In genomic region chr14:77498984-77499527, GRCh38 we compare ENCODE assay signal across 8 cellular contexts. TPM values are rescaled to one million over a fixed set of nuclear protein-coding genes. Genes with fewer than 3 reads are reported as not detected.
DNase-seq lines count a peak whose midpoint lies in the region; ATAC-seq and TF ChIP-seq lines count a peak whose summit lies in the region.

No MANE protein-coding gene starts in this region.

- H3K27me3 ChIP-seq in iPS DF 6.9 (ENCODE audit: control insufficient read depth, insufficient read depth, low read length): peaks cover 32% of the 10 kb centered on the region

- WGBS in iPS DF 6.9 (ENCODE audit: insufficient coverage, insufficient read length): no CpG with 5 or more reads among the region's 53 CpGs

- H3K27ac ChIP-seq in iPS DF 6.9 (ENCODE audit: low read length): no peak overlapping the region

- no peak overlapping the region for H3K27ac Mint-ChIP-seq in activated CD4-positive, alpha-beta memory T cell treated with anti-CD3 and anti-CD28 coated beads, Interleukin-2, amount 10 ng/mL, durations not matched to agents 7 days and 5 days
- H3K27ac Mint-ChIP-seq in stimulated activated naive B cell treated with anti-CD40 and anti-IgM and Interleukin-4, amounts not matched to agents 10 μg/mL and 1 μg/mL and 100 μg/mL, for 72 hours: no peak overlapping the region

- CTCF ChIA-PET in activated CD4-positive, alpha-beta memory T cell treated with anti-CD3 and anti-CD28 coated beads, Interleukin-2, amount 10 ng/mL, durations not matched to agents 7 days and 5 days (lab: Charles Lee): no interaction called here

- H3K9me3 ChIP-seq in iPS DF 6.9 (ENCODE audit: control insufficient read depth, insufficient read depth, low read length): no peaks in the 10 kb centered on the region

- peak overlapping the region; percentile 34 for H3K4me3 Mint-ChIP-seq in activated CD4-positive, alpha-beta memory T cell treated with anti-CD3 and anti-CD28 coated beads, Interleukin-2, amount 10 ng/mL, durations not matched to agents 7 days and 5 days
- H3K4me3 Mint-ChIP-seq in stimulated activated naive B cell treated with anti-CD40 and anti-IgM and Interleukin-4, amounts not matched to agents 10 μg/mL and 1 μg/mL and 100 μg/mL, for 72 hours: peak overlapping the region; percentile 72 to 73

- TF ChIP-seq CTCF in GM12875 (IDR thresholded peaks at IDR 0.05; ENCODE audit: borderline replicate concordance, insufficient read depth, low read depth, low read length): no peak

- H3K4me3 ChIP-seq in GM12875 (ENCODE audit: low read depth, low read length): peak overlapping the region; percentile 54
- H3K4me3 ChIP-seq in iPS DF 6.9 (ENCODE audit: low read length): peak overlapping the region; percentile 62

- no peaks in the 10 kb centered on the region; the same call in 1 of the 2 replicates for H3K36me3 ChIP-seq in iPS DF 6.9 (ENCODE audit: control insufficient read depth, insufficient read depth, low read length)

- peak; percentile 58 for DNase-seq in 8988T
- no peak for DNase-seq in activated CD4-positive, alpha-beta memory T cell treated with anti-CD3 and anti-CD28 coated beads, Interleukin-2, amount 10 ng/mL, durations not matched to agents 7 days and 5 days
- DNase-seq in iPS DF 6.9 (ENCODE audit: low read depth, low spot score): no peak
- no peak for DNase-seq in stimulated activated naive B cell treated with anti-CD40 and anti-IgM and Interleukin-4, amounts not matched to agents 10 μg/mL and 1 μg/mL and 100 μg/mL, for 72 hours
- DNase-seq in GDM1 (lab: John Stamatoyannopoulos, UW): no peak
- no peak for DNase-seq in posterior vena cava (ENCODE audit: low spot score)

- H3K9me3 Mint-ChIP-seq in activated CD4-positive, alpha-beta memory T cell treated with anti-CD3 and anti-CD28 coated beads, Interleukin-2, amount 10 ng/mL, durations not matched to agents 7 days and 5 days: peaks cover 5% of the 10 kb centered on the region
- peaks cover 4 to 6% of the 10 kb centered on the region in 2 donors for H3K9me3 Mint-ChIP-seq in stimulated activated naive B cell treated with anti-CD40 and anti-IgM and Interleukin-4, amounts not matched to agents 10 μg/mL and 1 μg/mL and 100 μg/mL, for 72 hours

- ATAC-seq in HG03025 (IDR thresholded peaks at IDR 0.05; ENCODE audit: low FRiP score, unreplicated experiment): peak; percentile 20
- ATAC-seq in stimulated activated naive B cell treated with anti-CD40 and anti-IgM and Interleukin-4, amounts not matched to agents 10 μg/mL and 1 μg/mL and 100 μg/mL, for 72 hours (replicated peaks): peak; percentile 31 to 35

- peaks cover 31% of the 10 kb centered on the region for H3K27me3 Mint-ChIP-seq in activated CD4-positive, alpha-beta memory T cell treated with anti-CD3 and anti-CD28 coated beads, Interleukin-2, amount 10 ng/mL, durations not matched to agents 7 days and 5 days
- peaks cover 33 to 48% of the 10 kb centered on the region in 2 donors for H3K27me3 Mint-ChIP-seq in stimulated activated naive B cell treated with anti-CD40 and anti-IgM and Interleukin-4, amounts not matched to agents 10 μg/mL and 1 μg/mL and 100 μg/mL, for 72 hours

- peaks cover 2% of the 10 kb centered on the region; the same call in 1 of the 2 replicates for H3K4me1 ChIP-seq in iPS DF 6.9 (ENCODE audit: control insufficient read depth, insufficient read depth, low read length)

- H3K36me3 Mint-ChIP-seq in activated CD4-positive, alpha-beta memory T cell treated with anti-CD3 and anti-CD28 coated beads, Interleukin-2, amount 10 ng/mL, durations not matched to agents 7 days and 5 days (ENCODE audit: low read depth): no peaks in the 10 kb centered on the region
- peaks cover 5 to 7% of the 10 kb centered on the region in 2 donors for H3K36me3 Mint-ChIP-seq in stimulated activated naive B cell treated with anti-CD40 and anti-IgM and Interleukin-4, amounts not matched to agents 10 μg/mL and 1 μg/mL and 100 μg/mL, for 72 hours

- intact Hi-C loops in posterior vena cava (cut with DNase I): no loop called here

- H3K4me1 Mint-ChIP-seq in activated CD4-positive, alpha-beta memory T cell treated with anti-CD3 and anti-CD28 coated beads, Interleukin-2, amount 10 ng/mL, durations not matched to agents 7 days and 5 days: peaks cover 6% of the 10 kb centered on the region
- H3K4me1 Mint-ChIP-seq in stimulated activated naive B cell treated with anti-CD40 and anti-IgM and Interleukin-4, amounts not matched to agents 10 μg/mL and 1 μg/mL and 100 μg/mL, for 72 hours: peaks cover 14 to 26% of the 10 kb centered on the region in 2 donors

- POLR2A ChIA-PET in activated CD4-positive, alpha-beta memory T cell treated with anti-CD3 and anti-CD28 coated beads, Interleukin-2, amount 10 ng/mL, durations not matched to agents 7 days and 5 days (lab: Charles Lee): no interaction called here

RNA-seq across cellular contexts. Expression of gene ISM2, which starts 0.4 kb away (rescaled TPM):
- total RNA-seq in activated CD4-positive, alpha-beta memory T cell treated with anti-CD3 and anti-CD28 coated beads, Interleukin-2, amount 10 ng/mL, durations not matched to agents 7 days and 5 days: not detected
- total RNA-seq in posterior vena cava: under 1 TPM in 1 of 2 donors, not detected in 1; 0.60 TPM

RNA-seq across cellular contexts. Expression of gene AHSA1, which starts 41.2 kb away (rescaled TPM):
- 100 to 1,000 TPM; 152 to 162 TPM for total RNA-seq in activated CD4-positive, alpha-beta memory T cell treated with anti-CD3 and anti-CD28 coated beads, Interleukin-2, amount 10 ng/mL, durations not matched to agents 7 days and 5 days
- total RNA-seq in posterior vena cava: 10 to 100 TPM; 78.3 to 85.3 TPM

RNA-seq across cellular contexts. Expression of gene VIPAS39, which starts 41.7 kb away (rescaled TPM):
- total RNA-seq in activated CD4-positive, alpha-beta memory T cell treated with anti-CD3 and anti-CD28 coated beads, Interleukin-2, amount 10 ng/mL, durations not matched to agents 7 days and 5 days: 10 to 100 TPM; 20.3 to 20.6 TPM
- total RNA-seq in posterior vena cava: 10 to 100 TPM; 11.9 to 15.7 TPM
